Comparison of ENCODE assay signal across 8 cellular contexts in genomic region chr12:111404362-111405148, GRCh38. TPM values are rescaled to one million over a fixed set of nuclear protein-coding genes. Genes with fewer than 3 reads are reported as not detected.
A peak's percentile ranks its signal among the peaks of the same experiment; 100 is the strongest.
DNase-seq lines count a peak whose midpoint lies in the region; ATAC-seq and TF ChIP-seq lines count a peak whose summit lies in the region.

No MANE protein-coding gene starts in this region.

- no peaks in the 10 kb centered on the region for H3K36me3 ChIP-seq in breast epithelium
- H3K36me3 ChIP-seq in mesodermal cell (ENCODE audit: control insufficient read depth, insufficient read depth, low read length), result peaks cover 6% of the 10 kb centered on the region

- 44 to 51% methylated on average over 13 of the region's 21 CpGs for WGBS in mesodermal cell (ENCODE audit: insufficient coverage in 2 of 2), 2 experiments

- H3K27me3 ChIP-seq in breast epithelium, result no peaks in the 10 kb centered on the region

- no peaks in the 10 kb centered on the region for H3K9me3 Mint-ChIP-seq in T-helper 1 cell treated with Interleukin-12 subunit alpha and Interleukin-12 subunit beta and Interleukin-4 antibody, amounts not matched to agents 30 μg/mL and 1 μg/mL, for 36 hours

- ATAC-seq in HG02759 (IDR thresholded peaks at IDR 0.05; ENCODE audit: unreplicated experiment) (peak; percentile 5), omental fat pad (ENCODE audit: low FRiP score) (no peak), GM21619 (IDR thresholded peaks at IDR 0.05; ENCODE audit: unreplicated experiment) (no peak)

- H3K4me3 ChIP-seq in breast epithelium (peak overlapping the region; percentile 68 to 92 (median 90)), mesodermal cell (ENCODE audit: extremely low read depth, insufficient read depth, low read length, poor library complexity, severe bottlenecking) (peak overlapping the region; percentile 90)

- H3K4me1 Mint-ChIP-seq in T-helper 1 cell treated with Interleukin-12 subunit alpha and Interleukin-12 subunit beta and Interleukin-4 antibody, amounts not matched to agents 30 μg/mL and 1 μg/mL, for 36 hours (ENCODE audit: low read depth), result peaks cover 42% of the 10 kb centered on the region

- H3K4me3 Mint-ChIP-seq in T-helper 1 cell treated with Interleukin-12 subunit alpha and Interleukin-12 subunit beta and Interleukin-4 antibody, amounts not matched to agents 30 μg/mL and 1 μg/mL, for 36 hours, result peak overlapping the region; percentile 89

- H3K9me3 ChIP-seq in breast epithelium, result no peaks in the 10 kb centered on the region
- H3K9me3 ChIP-seq in mesodermal cell (ENCODE audit: control insufficient read depth, low read length), result no peaks in the 10 kb centered on the region

- DNase-seq in Daoy (ENCODE audit: low read depth) (peak; percentile 70), breast epithelium (ENCODE audit: low spot score in 2 of 2) (no peak), omental fat pad (ENCODE audit: low spot score) (no peak)
- peak; percentile 85 to 90 for DNase-seq in stimulated activated CD8-positive, alpha-beta memory T cell treated with anti-CD3 and anti-CD28 coated beads, Interleukin-7, amount 100 ng/mL, for 4 hours (ENCODE audit: low read depth in 2 of 2)

- intact Hi-C loops in breast epithelium (cut with DNase I; ENCODE audit: low total_unique reads), result no loop called here

- peaks cover 16% of the 10 kb centered on the region for H3K27me3 Mint-ChIP-seq in T-helper 1 cell treated with Interleukin-12 subunit alpha and Interleukin-12 subunit beta and Interleukin-4 antibody, amounts not matched to agents 30 μg/mL and 1 μg/mL, for 36 hours (ENCODE audit: low read depth)

- H3K36me3 Mint-ChIP-seq in T-helper 1 cell treated with Interleukin-12 subunit alpha and Interleukin-12 subunit beta and Interleukin-4 antibody, amounts not matched to agents 30 μg/mL and 1 μg/mL, for 36 hours (ENCODE audit: low read depth), result peaks cover 3% of the 10 kb centered on the region

- H3K27ac Mint-ChIP-seq in T-helper 1 cell treated with Interleukin-12 subunit alpha and Interleukin-12 subunit beta and Interleukin-4 antibody, amounts not matched to agents 30 μg/mL and 1 μg/mL, for 36 hours, result peak overlapping the region; percentile 93

- H3K27ac ChIP-seq in breast epithelium (peak overlapping the region; percentile 93), mesodermal cell (ENCODE audit: low read depth, low read length, severe bottlenecking) (peak overlapping the region; percentile 98)

- H3K4me1 ChIP-seq in breast epithelium (peaks cover 0 to 4% of the 10 kb centered on the region in 2 donors), mesodermal cell (ENCODE audit: control insufficient read depth, insufficient read depth, low read length, poor library complexity, severe bottlenecking) (peaks cover 37% of the 10 kb centered on the region)

- TF ChIP-seq CTCF in breast epithelium (IDR thresholded peaks at IDR 0.05) (no peak), omental fat pad (IDR thresholded peaks at IDR 0.05) (no peak)

- no peak for TF ChIP-seq POLR2A in breast epithelium (IDR thresholded peaks at IDR 0.05)

RNA-seq across cellular contexts. Expression of gene SH2B3, which starts 1.2 kb away (rescaled TPM):
- 28.7 and 41.9 TPM in 2 replicates for total RNA-seq in Daoy (2014; rRNA removed; shearing (Covaris generic))
- total RNA-seq in breast epithelium (10 to 100 TPM; 13.9 to 27.4 (median 17.4) TPM), omental fat pad (10 to 100 TPM; 30.4 to 64.6 (median 48.3) TPM)
- polyA plus RNA-seq in mesodermal cell (2013, experiment 1 of 2), result 25.4 TPM
- 21.4 TPM for polyA plus RNA-seq in mesodermal cell (2013, experiment 2 of 2)

RNA-seq across cellular contexts. Expression of gene PHETA1, which starts 35.7 kb away (rescaled TPM):
- total RNA-seq in Daoy (2014; rRNA removed; shearing (Covaris generic)), result 6.3 and 11.8 TPM in 2 replicates
- total RNA-seq in breast epithelium (10 to 100 TPM in 2 of 3 donors, 1 to 10 TPM in 1; 6.6 to 10.9 (median 10.2) TPM), omental fat pad (10 to 100 TPM in 1 of 4 donors, 1 to 10 TPM in 3; 5.5 to 14.6 (median 8.9) TPM)
- 10.8 TPM for polyA plus RNA-seq in mesodermal cell (2013, experiment 1 of 2)
- polyA plus RNA-seq in mesodermal cell (2013, experiment 2 of 2), result 6.9 TPM

Comparison
In these comparisons a context has a peak if more than half of its experiments do, and no peak if none do; other contexts are left out.
1. DNase-seq: peak in Daoy (single experiment) and stimulated activated CD8-positive, alpha-beta memory T cell treated with anti-CD3 and anti-CD28 coated beads, Interleukin-7, amount 100 ng/mL, for 4 hours (2 of 2); none in breast epithelium (0 of 2) and omental fat pad (single experiment).